ENCODE assay signal across 8 cellular contexts in the genomic region with DNA sequence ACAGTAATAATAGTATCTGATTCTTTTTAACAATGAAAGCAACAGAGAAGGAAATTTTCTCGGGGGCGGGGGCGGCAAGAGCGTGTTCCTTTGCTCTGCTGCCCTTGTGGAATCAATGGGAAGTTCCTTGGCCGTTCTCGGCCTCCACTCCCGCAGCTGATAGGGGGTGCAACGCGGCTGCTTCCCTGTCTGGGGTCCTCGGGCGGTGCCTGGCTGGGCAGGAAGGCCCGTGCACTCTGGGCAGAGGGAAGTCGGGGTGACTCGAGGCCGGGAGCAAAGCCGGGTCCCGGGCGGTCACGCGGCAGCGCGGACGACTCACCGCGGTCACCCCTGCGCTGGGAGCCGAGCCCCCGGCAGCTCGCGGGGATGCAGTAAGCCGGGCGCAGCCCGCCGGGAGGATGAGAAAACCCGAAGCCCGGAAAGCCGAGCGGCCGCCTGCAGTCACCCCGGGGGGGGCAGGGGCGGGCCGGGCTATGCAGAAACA. TPM values are rescaled to one million over a fixed set of nuclear protein-coding genes. Genes with fewer than 3 reads are reported as not detected.
DNase-seq lines count a peak whose midpoint lies in the region; ATAC-seq and TF ChIP-seq lines count a peak whose summit lies in the region.

No MANE protein-coding gene starts in this region.

- no peaks in the 10 kb centered on the region for H3K9me3 ChIP-seq in right cardiac atrium (ENCODE audit: control insufficient read depth, low read length)
- H3K9me3 ChIP-seq in stomach = no peaks in the 10 kb centered on the region

- H3K27ac ChIP-seq in right cardiac atrium (ENCODE audit: low read length) (no peak overlapping the region), stomach (peak overlapping the region in 1 of 5 donors; percentile 36)

- no peak for DNase-seq in activated CD4-positive, alpha-beta memory T cell treated with anti-CD3 and anti-CD28 coated beads, Interleukin-2, amount 10 ng/mL, durations not matched to agents 7 days and 5 days
- DNase-seq in activated CD4-positive, alpha-beta memory T cell treated with anti-CD3 and anti-CD28 coated beads for 36 hours = no peak
- DNase-seq in RKO (ENCODE audit: low spot score) = peak; percentile 68
- no peak for DNase-seq in right cardiac atrium
- DNase-seq in stomach = no peak
- no peak for DNase-seq in GM03348 (ENCODE audit: low spot score)
- no peak for DNase-seq in SIG-M5 (lab: John Stamatoyannopoulos, UW)
- no peak for DNase-seq in left colon

- H3K36me3 Mint-ChIP-seq in activated CD4-positive, alpha-beta memory T cell treated with anti-CD3 and anti-CD28 coated beads, Interleukin-2, amount 10 ng/mL, durations not matched to agents 7 days and 5 days (ENCODE audit: low read depth) = no peaks in the 10 kb centered on the region
- H3K36me3 Mint-ChIP-seq in activated CD4-positive, alpha-beta memory T cell treated with anti-CD3 and anti-CD28 coated beads for 36 hours = no peaks in the 10 kb centered on the region

- H3K27me3 ChIP-seq in right cardiac atrium (ENCODE audit: control insufficient read depth, insufficient read depth) = no peaks in the 10 kb centered on the region
- H3K27me3 ChIP-seq in stomach = peaks cover 18 to 99% (median 50%) of the 10 kb centered on the region in 3 donors

- peak overlapping the region; percentile 46 for H3K4me3 Mint-ChIP-seq in activated CD4-positive, alpha-beta memory T cell treated with anti-CD3 and anti-CD28 coated beads, Interleukin-2, amount 10 ng/mL, durations not matched to agents 7 days and 5 days
- H3K4me3 Mint-ChIP-seq in activated CD4-positive, alpha-beta memory T cell treated with anti-CD3 and anti-CD28 coated beads for 36 hours = no peak overlapping the region

- CTCF ChIA-PET in activated CD4-positive, alpha-beta memory T cell treated with anti-CD3 and anti-CD28 coated beads, Interleukin-2, amount 10 ng/mL, durations not matched to agents 7 days and 5 days (lab: Charles Lee) = no interaction called here
- CTCF ChIA-PET in activated CD4-positive, alpha-beta memory T cell treated with anti-CD3 and anti-CD28 coated beads for 36 hours (lab: Charles Lee) = interaction anchor here (0.6 to 3.8 kb wide), 3 partner anchors 13 to 239 kb away, joined by 3 to 22 read pairs (median 3); a partner anchor contains a TSS

- POLR2A ChIA-PET in activated CD4-positive, alpha-beta memory T cell treated with anti-CD3 and anti-CD28 coated beads, Interleukin-2, amount 10 ng/mL, durations not matched to agents 7 days and 5 days (lab: Charles Lee) = interaction anchor here (0.6 to 2.7 kb wide), 3 partner anchors 47 to 53 kb away, joined by 3 to 14 read pairs (median 3); a partner anchor contains a TSS
- POLR2A ChIA-PET in activated CD4-positive, alpha-beta memory T cell treated with anti-CD3 and anti-CD28 coated beads for 36 hours (lab: Charles Lee) = no interaction called here

- H3K4me3 ChIP-seq in right cardiac atrium (ENCODE audit: low read length) = peak overlapping the region; percentile 55
- H3K4me3 ChIP-seq in stomach = peak overlapping the region; percentile 32 to 67 (median 50)

- TF ChIP-seq CTCF in stomach (IDR thresholded peaks at IDR 0.05) = no peak

- no peak for TF ChIP-seq EP300 in stomach (IDR thresholded peaks at IDR 0.05)

- no peak overlapping the region for H3K27ac Mint-ChIP-seq in activated CD4-positive, alpha-beta memory T cell treated with anti-CD3 and anti-CD28 coated beads, Interleukin-2, amount 10 ng/mL, durations not matched to agents 7 days and 5 days
- no peak overlapping the region for H3K27ac Mint-ChIP-seq in activated CD4-positive, alpha-beta memory T cell treated with anti-CD3 and anti-CD28 coated beads for 36 hours

- H3K4me1 ChIP-seq in right cardiac atrium (ENCODE audit: control insufficient read depth, insufficient read depth, low read length) = no peaks in the 10 kb centered on the region
- H3K4me1 ChIP-seq in stomach = peaks cover 46 to 62% (median 54%) of the 10 kb centered on the region in 4 donors

- H3K36me3 ChIP-seq in stomach = no peaks in the 10 kb centered on the region

- peaks cover 25% of the 10 kb centered on the region for H3K27me3 Mint-ChIP-seq in activated CD4-positive, alpha-beta memory T cell treated with anti-CD3 and anti-CD28 coated beads, Interleukin-2, amount 10 ng/mL, durations not matched to agents 7 days and 5 days
- H3K27me3 Mint-ChIP-seq in activated CD4-positive, alpha-beta memory T cell treated with anti-CD3 and anti-CD28 coated beads for 36 hours = peaks cover 36% of the 10 kb centered on the region

- no peak for TF ChIP-seq POLR2A in stomach (IDR thresholded peaks at IDR 0.05)

- intact Hi-C loops in activated CD4-positive, alpha-beta memory T cell treated with anti-CD3 and anti-CD28 coated beads for 36 hours (cut with micrococcal nuclease) = loop anchor here (10.0 kb wide), 1 partner anchor 111 kb away; a partner anchor contains a TSS
- intact Hi-C loops in right cardiac atrium (cut with DNase I) = no loop called here
- intact Hi-C loops in stomach (cut with DNase I; ENCODE audit: low total_unique reads) = no loop called here
- intact Hi-C loops in left colon (cut with DNase I, micrococcal nuclease) = no loop called here

- ATAC-seq in right cardiac atrium = no peak
- ATAC-seq in left colon = no peak

- 1% methylated on average over 42 of the region's 42 CpGs for WGBS in right cardiac atrium
- WGBS in stomach, 5 donors = 0 to 2% (median 1%) methylated on average over 4 to 42 of the region's 42 CpGs

- H3K9me3 Mint-ChIP-seq in activated CD4-positive, alpha-beta memory T cell treated with anti-CD3 and anti-CD28 coated beads, Interleukin-2, amount 10 ng/mL, durations not matched to agents 7 days and 5 days = no peaks in the 10 kb centered on the region
- no peaks in the 10 kb centered on the region for H3K9me3 Mint-ChIP-seq in activated CD4-positive, alpha-beta memory T cell treated with anti-CD3 and anti-CD28 coated beads for 36 hours

- peaks cover 30% of the 10 kb centered on the region for H3K4me1 Mint-ChIP-seq in activated CD4-positive, alpha-beta memory T cell treated with anti-CD3 and anti-CD28 coated beads, Interleukin-2, amount 10 ng/mL, durations not matched to agents 7 days and 5 days
- peaks cover 24% of the 10 kb centered on the region for H3K4me1 Mint-ChIP-seq in activated CD4-positive, alpha-beta memory T cell treated with anti-CD3 and anti-CD28 coated beads for 36 hours (ENCODE audit: low read depth)

RNA-seq across cellular contexts. Expression of a gene that starts 2.5 kb away (rescaled TPM):
- 1 to 10 TPM; 3.6 to 4.0 TPM for total RNA-seq in activated CD4-positive, alpha-beta memory T cell treated with anti-CD3 and anti-CD28 coated beads, Interleukin-2, amount 10 ng/mL, durations not matched to agents 7 days and 5 days
- 1 to 10 TPM in 1 of 2 experiments, under 1 TPM in 1; 0.99 to 1.4 TPM for total RNA-seq in activated CD4-positive, alpha-beta memory T cell treated with anti-CD3 and anti-CD28 coated beads for 36 hours
- total RNA-seq in right cardiac atrium (1 to 10 TPM; 1.1 to 6.6 (median 1.9) TPM), stomach (10 to 100 TPM in 1 of 5 donors, 1 to 10 TPM in 1, under 1 TPM in 1, not detected in 2; 0.29 to 14.5 (median 1.0) TPM), left colon (1 to 10 TPM; 3.3 to 4.2 TPM)
- polyA plus RNA-seq in right cardiac atrium (2.1 TPM), stomach (1 to 10 TPM; 2.4 to 8.2 (median 5.0) TPM)

RNA-seq across cellular contexts. Expression of a gene that starts 7.0 kb away (rescaled TPM):
- 1 to 10 TPM; 3.6 to 4.1 TPM for total RNA-seq in activated CD4-positive, alpha-beta memory T cell treated with anti-CD3 and anti-CD28 coated beads, Interleukin-2, amount 10 ng/mL, durations not matched to agents 7 days and 5 days
- 1 to 10 TPM in 1 of 2 experiments, under 1 TPM in 1; 0.85 to 1.3 TPM for total RNA-seq in activated CD4-positive, alpha-beta memory T cell treated with anti-CD3 and anti-CD28 coated beads for 36 hours
- total RNA-seq in right cardiac atrium (1 to 10 TPM; 1.3 to 2.6 (median 1.7) TPM), stomach (10 to 100 TPM in 1 of 5 donors, 1 to 10 TPM in 4; 1.3 to 11.3 (median 6.7) TPM), left colon (1 to 10 TPM; 2.1 to 4.3 TPM)
- polyA plus RNA-seq in right cardiac atrium (1.5 TPM), stomach (1 to 10 TPM; 1.4 to 3.9 (median 1.8) TPM)

RNA-seq across cellular contexts. Expression of a gene that starts 22.9 kb away (rescaled TPM):
- total RNA-seq in activated CD4-positive, alpha-beta memory T cell treated with anti-CD3 and anti-CD28 coated beads, Interleukin-2, amount 10 ng/mL, durations not matched to agents 7 days and 5 days = 10 to 100 TPM; 33.1 to 33.6 TPM
- total RNA-seq in activated CD4-positive, alpha-beta memory T cell treated with anti-CD3 and anti-CD28 coated beads for 36 hours = 10 to 100 TPM; 29.0 to 33.3 TPM
- total RNA-seq in right cardiac atrium (10 to 100 TPM; 41.4 to 60.0 (median 47.4) TPM), stomach (100 to 1,000 TPM in 1 of 5 donors, 10 to 100 TPM in 4; 26.4 to 329 (median 56.1) TPM), left colon (10 to 100 TPM; 25.4 to 34.0 TPM)
- polyA plus RNA-seq in right cardiac atrium (65.4 TPM), stomach (10 to 100 TPM; 52.5 to 74.6 (median 61.9) TPM)

RNA-seq across cellular contexts. Expression of a gene that starts 52.2 kb away (rescaled TPM):
- 100 to 1,000 TPM; 167 to 192 TPM for total RNA-seq in activated CD4-positive, alpha-beta memory T cell treated with anti-CD3 and anti-CD28 coated beads, Interleukin-2, amount 10 ng/mL, durations not matched to agents 7 days and 5 days
- total RNA-seq in activated CD4-positive, alpha-beta memory T cell treated with anti-CD3 and anti-CD28 coated beads for 36 hours = 100 to 1,000 TPM; 139 to 147 TPM
- 100 to 1,000 TPM in 3 of 4 donors, 10 to 100 TPM in 1; 97.2 to 137 (median 103) TPM for total RNA-seq in right cardiac atrium
- 73.5 TPM for polyA plus RNA-seq in right cardiac atrium
- total RNA-seq in stomach = 100 to 1,000 TPM; 132 to 748 (median 335) TPM
- 100 to 1,000 TPM; 124 to 276 (median 146) TPM for polyA plus RNA-seq in stomach
- total RNA-seq in left colon = 100 to 1,000 TPM; 152 to 210 TPM
